Comparison of ENCODE assay signal across 19 cellular contexts in genomic region chr6:83117802-83118201, GRCh38.
"Had no signal": no experiment of that assay in that cellular context is flagged by ENCODE, and none has a peak within 500 bp of the region (broad histone marks: within the 10 kb centered on the region; RNA-seq: fewer than 3 reads in every experiment).

No MANE protein-coding gene starts in this region.

- ATAC-seq: naive thymus-derived CD4-positive, alpha-beta T cell; sciatic nerve; stimulated activated effector memory CD8-positive, alpha-beta T cell treated with anti-CD3 and anti-CD28 coated beads, Interleukin-12 subunit alpha, Interleukin-12 subunit beta, amount 100 ng/mL, for 72 hours had no signal

- H3K79me2 ChIP-seq: parathyroid adenoma had no signal

- H3K36me3 Mint-ChIP-seq: neural progenitor cell had no signal

- H3K4me3 Mint-ChIP-seq: naive thymus-derived CD4-positive, alpha-beta T cell; nephron; neural progenitor cell; stimulated activated effector memory CD8-positive, alpha-beta T cell treated with anti-CD3 and anti-CD28 coated beads, Interleukin-12 subunit alpha, Interleukin-12 subunit beta, amount 100 ng/mL, for 72 hours had no signal

- H2AFZ ChIP-seq: neural progenitor cell, parathyroid adenoma had no signal

- H3K9me3 ChIP-seq: right atrium auricular region, stomach, thyroid gland had no signal

- H3K27me3 Mint-ChIP-seq: naive thymus-derived CD4-positive, alpha-beta T cell; progenitor cell of endocrine pancreas had no signal

- H3K9me3 Mint-ChIP-seq: naive thymus-derived CD4-positive, alpha-beta T cell; nephron; neural progenitor cell; stimulated activated effector memory CD8-positive, alpha-beta T cell treated with anti-CD3 and anti-CD28 coated beads, Interleukin-12 subunit alpha, Interleukin-12 subunit beta, amount 100 ng/mL, for 72 hours had no signal

- H3K27me3 ChIP-seq: neural progenitor cell, right atrium auricular region, stomach, thyroid gland had no signal

- H3K27ac Mint-ChIP-seq: naive thymus-derived CD4-positive, alpha-beta T cell; nephron; neural progenitor cell; progenitor cell of endocrine pancreas; stimulated activated effector memory CD8-positive, alpha-beta T cell treated with anti-CD3 and anti-CD28 coated beads, Interleukin-12 subunit alpha, Interleukin-12 subunit beta, amount 100 ng/mL, for 72 hours had no signal

- H3K4me2 ChIP-seq: neural progenitor cell had no signal

- DNase-seq: cortex of kidney; hypothalamus; mesenchymal stem cell; midbrain; naive thymus-derived CD4-positive, alpha-beta T cell; stimulated activated CD4-positive, alpha-beta T cell treated with anti-CD3 and anti-CD28 coated beads, Interleukin-2, amount 100 ng/mL, for 24 hours; stimulated activated CD4-positive, alpha-beta T cell treated with anti-CD3 and anti-CD28 coated beads, Interleukin-4, amount 100 ng/mL, for 24 hours; stimulated activated naive CD4-positive, alpha-beta T cell treated with Interleukin-2 at 50 U/mL for 16 hours; stomach; thyroid gland; trophoblast cell had no signal

- H3K27ac ChIP-seq: neural progenitor cell, parathyroid adenoma, right atrium auricular region, stomach, thyroid gland had no signal

- H3K9ac ChIP-seq: neural progenitor cell, parathyroid adenoma had no signal

- H3K4me1 ChIP-seq: neural progenitor cell, parathyroid adenoma, right atrium auricular region had no signal

- H3K4me1 Mint-ChIP-seq: naive thymus-derived CD4-positive, alpha-beta T cell; stimulated activated effector memory CD8-positive, alpha-beta T cell treated with anti-CD3 and anti-CD28 coated beads, Interleukin-12 subunit alpha, Interleukin-12 subunit beta, amount 100 ng/mL, for 72 hours had no signal

- FAIRE-seq: keratinocyte had no signal

- H3K4me3 ChIP-seq: neural progenitor cell, right atrium auricular region, stomach, thyroid gland had no signal
